18 cellular contexts compared by ENCODE assay signal in genomic region chr7:26618458-26618857, GRCh38.
"Had no signal": no experiment of that assay in that cellular context is flagged by ENCODE, and none has a peak within 500 bp of the region (broad histone marks: within the 10 kb centered on the region; RNA-seq: fewer than 3 reads in every experiment).

No MANE protein-coding gene starts in this region.

- H3K9me3 ChIP-seq: ascending aorta, breast epithelium, psoas muscle, sigmoid colon, spleen, upper lobe of right lung had no signal

- H3K27ac ChIP-seq: ascending aorta, breast epithelium, psoas muscle, sigmoid colon, spleen, upper lobe of right lung had no signal

- ATAC-seq: natural killer cell treated with Interleukin-12 subunit alpha and Interleukin-12 subunit beta and Interleukin-15 and Interleukin-18, amount 100 ng/mL, for 72 hours; psoas muscle; stimulated activated naive CD8-positive, alpha-beta T cell treated with anti-CD3 and anti-CD28 coated beads, Interleukin-15, amount 100 ng/mL, for 72 hours; upper lobe of right lung; WTC11 had no signal

- H3K36me3 ChIP-seq: ascending aorta, breast epithelium, sigmoid colon, upper lobe of right lung had no signal

- FAIRE-seq: frontal cortex had no signal

- H3K4me3 ChIP-seq: ascending aorta, breast epithelium, psoas muscle, sigmoid colon, spleen, upper lobe of right lung had no signal

- H3K27me3 ChIP-seq: ascending aorta, breast epithelium, sigmoid colon, spleen, upper lobe of right lung had no signal

- DNase-seq: activated CD4-positive, alpha-beta memory T cell treated with anti-CD3 and anti-CD28 coated beads, Interleukin-2, amount 10 ng/mL, durations not matched to agents 7 days and 5 days; activated CD4-positive, alpha-beta T cell treated with anti-CD3 and anti-CD28 coated beads for 4 hours; activated naive CD4-positive, alpha-beta T cell treated with anti-CD3 and anti-CD28 coated beads, Interleukin-2, amount 10 ng/mL, durations not matched to agents 7 days and 5 days; activated T-cell treated with anti-CD3 and anti-CD28 coated beads, Interleukin-2, amount 50 U/mL, for 24 hours; endodermal cell; head of caudate nucleus; immature natural killer cell; mesendoderm; psoas muscle; sigmoid colon; spleen; stimulated activated naive CD8-positive, alpha-beta T cell treated with anti-CD3 and anti-CD28 coated beads, Interleukin-15, amount 100 ng/mL, for 72 hours; upper lobe of right lung had no signal

- H3K4me1 ChIP-seq: ascending aorta, breast epithelium, psoas muscle, sigmoid colon, upper lobe of right lung had no signal
